ENCODE assay signal across 33 cellular contexts in the genomic region with DNA sequence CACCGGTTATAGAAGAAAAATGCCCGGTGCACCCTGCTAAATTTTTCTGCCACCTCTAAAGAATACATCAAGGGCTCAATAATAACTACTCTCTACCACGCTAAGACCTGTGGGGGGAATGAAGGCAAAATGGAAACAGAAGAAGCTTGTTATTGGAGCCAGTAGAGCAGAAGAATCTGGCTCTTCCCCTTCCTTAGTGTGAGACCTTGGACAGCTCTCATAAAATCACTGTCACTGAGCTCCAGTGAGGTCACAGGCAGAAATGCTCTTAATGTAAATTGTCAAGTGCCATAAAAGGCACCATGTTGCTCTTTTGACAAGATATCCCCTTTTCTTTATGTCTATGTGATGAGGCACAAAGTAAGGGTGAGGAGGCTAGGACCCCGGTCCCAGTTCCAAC.
"Had no signal": no experiment of that assay in that cellular context is flagged by ENCODE, and none has a peak within 500 bp of the region (broad histone marks: within the 10 kb centered on the region; RNA-seq: fewer than 3 reads in every experiment).

No MANE protein-coding gene starts in this region.

- H3K4me1 Mint-ChIP-seq: activated CD4-positive, alpha-beta T cell treated with anti-CD3 and anti-CD28 coated beads, Interleukin-2, amount 10 ng/mL, durations not matched to agents 7 days and 5 days; activated naive CD4-positive, alpha-beta T cell treated with anti-CD3 and anti-CD28 coated beads, Interleukin-2, amount 50 U/mL, for 24 hours; activated naive CD8-positive, alpha-beta T cell treated with anti-CD3 and anti-CD28 coated beads, Interleukin-2, amount 10 ng/mL, durations not matched to agents 7 days and 5 days had no signal

- H3K36me3 Mint-ChIP-seq: activated naive CD4-positive, alpha-beta T cell treated with anti-CD3 and anti-CD28 coated beads, Interleukin-2, amount 50 U/mL, for 24 hours; activated naive CD8-positive, alpha-beta T cell treated with anti-CD3 and anti-CD28 coated beads, Interleukin-2, amount 10 ng/mL, durations not matched to agents 7 days and 5 days had no signal

- H3K4me3 ChIP-seq: ascending aorta, body of pancreas, breast epithelium, SJCRH30, SK-N-MC had no signal

- H3K27ac ChIP-seq: ascending aorta, body of pancreas, breast epithelium, RWPE1, SJCRH30, SK-N-MC had no signal

- H3K36me3 ChIP-seq: ascending aorta, breast epithelium, SJCRH30 had no signal

- H3K27ac Mint-ChIP-seq: activated CD4-positive, alpha-beta T cell treated with anti-CD3 and anti-CD28 coated beads for 36 hours; activated CD4-positive, alpha-beta T cell treated with anti-CD3 and anti-CD28 coated beads, Interleukin-2, amount 10 ng/mL, durations not matched to agents 7 days and 5 days; activated CD8-positive, alpha-beta T cell treated with anti-CD3 and anti-CD28 coated beads, Interleukin-2, amount 10 ng/mL, durations not matched to agents 7 days and 5 days; activated naive CD4-positive, alpha-beta T cell treated with anti-CD3 and anti-CD28 coated beads, Interleukin-2, amount 50 U/mL, for 24 hours; activated naive CD8-positive, alpha-beta T cell treated with anti-CD3 and anti-CD28 coated beads, Interleukin-2, amount 10 ng/mL, durations not matched to agents 7 days and 5 days; activated T-cell treated with anti-CD3 and anti-CD28 coated beads, Interleukin-2, amount 50 U/mL, for 24 hours; activated T-helper 2 cell treated with anti-CD3 and anti-CD28 coated beads, Interferon-gamma antibody, Interleukin-2, Interleukin-4, amounts not matched to agents 10 μg/mL and 5 μg/mL and 100 μg/mL, durations not matched to agents 14 hours and 24 hours and 36 hours; WTC11 had no signal

- H3K4me3 Mint-ChIP-seq: activated CD4-positive, alpha-beta T cell treated with anti-CD3 and anti-CD28 coated beads for 36 hours; activated CD4-positive, alpha-beta T cell treated with anti-CD3 and anti-CD28 coated beads, Interleukin-2, amount 10 ng/mL, durations not matched to agents 7 days and 5 days; activated CD8-positive, alpha-beta T cell treated with anti-CD3 and anti-CD28 coated beads, Interleukin-2, amount 10 ng/mL, durations not matched to agents 7 days and 5 days; activated naive CD4-positive, alpha-beta T cell treated with anti-CD3 and anti-CD28 coated beads, Interleukin-2, amount 50 U/mL, for 24 hours; activated naive CD8-positive, alpha-beta T cell treated with anti-CD3 and anti-CD28 coated beads, Interleukin-2, amount 10 ng/mL, durations not matched to agents 7 days and 5 days; activated T-cell treated with anti-CD3 and anti-CD28 coated beads, Interleukin-2, amount 50 U/mL, for 24 hours; WTC11 had no signal

- H3K4me1 ChIP-seq: ascending aorta, breast epithelium had no signal

- DNase-seq: activated CD4-positive, alpha-beta T cell treated with anti-CD3 and anti-CD28 coated beads for 36 hours; activated CD4-positive, alpha-beta T cell treated with anti-CD3 and anti-CD28 coated beads, Interleukin-2, amount 10 ng/mL, durations not matched to agents 7 days and 5 days; activated CD4-positive, alpha-beta T cell treated with anti-CD3 and anti-CD28 coated beads, Interleukin-2, amount 50 U/mL, for 48 hours; activated CD8-positive, alpha-beta T cell treated with anti-CD3 and anti-CD28 coated beads, Interleukin-2, amount 10 ng/mL, durations not matched to agents 7 days and 5 days; activated gamma-delta T cell; activated naive CD4-positive, alpha-beta T cell treated with Interleukin-2 at 50 U/mL for 16 hours; activated naive CD8-positive, alpha-beta T cell treated with anti-CD3 and anti-CD28 coated beads, Interleukin-2, amount 10 ng/mL, durations not matched to agents 7 days and 5 days; activated T-cell treated with anti-CD3 and anti-CD28 coated beads, Interleukin-2, amount 50 U/mL, for 24 hours; amygdala; body of pancreas; Karpas-422; KBM-7; NCI-H1105; NCI-H1436; NCI-H1694; NCI-H1930; NCI-H345; NCI-H510A; NCI-H526; NCI-H748 treated with DMSO at 0.1 percent for 48 hours; NK-92 treated with Interleukin-12 subunit alpha and Interleukin-12 subunit beta, amount 100 ng/mL, for 24 hours; PC-3; T1000 had no signal

- H3K9me3 Mint-ChIP-seq: activated CD4-positive, alpha-beta T cell treated with anti-CD3 and anti-CD28 coated beads, Interleukin-2, amount 10 ng/mL, durations not matched to agents 7 days and 5 days had no signal

- H3K27me3 ChIP-seq: ascending aorta, body of pancreas, breast epithelium, SJCRH30 had no signal

- H3K9me3 ChIP-seq: ascending aorta, body of pancreas, breast epithelium had no signal

- H3K27me3 Mint-ChIP-seq: activated CD4-positive, alpha-beta T cell treated with anti-CD3 and anti-CD28 coated beads for 36 hours; activated CD4-positive, alpha-beta T cell treated with anti-CD3 and anti-CD28 coated beads, Interleukin-2, amount 10 ng/mL, durations not matched to agents 7 days and 5 days; activated naive CD8-positive, alpha-beta T cell treated with anti-CD3 and anti-CD28 coated beads, Interleukin-2, amount 10 ng/mL, durations not matched to agents 7 days and 5 days; activated T-cell treated with anti-CD3 and anti-CD28 coated beads, Interleukin-2, amount 50 U/mL, for 24 hours had no signal

- ATAC-seq: activated CD4-positive, alpha-beta T cell treated with anti-CD3 and anti-CD28 coated beads for 36 hours; activated CD4-positive, CD25-positive, alpha-beta regulatory T cell treated with anti-CD3 and anti-CD28 coated beads, Interleukin-2, amount 50 U/mL, for 24 hours; activated CD8-positive, alpha-beta T cell treated with anti-CD3 and anti-CD28 coated beads, Interleukin-2, amount 10 ng/mL, durations not matched to agents 7 days and 5 days; body of pancreas; PC-3; Right ventricle myocardium inferior; WTC11 had no signal
